Comparison of ENCODE assay signal across 1 cellular context in the genomic region with DNA sequence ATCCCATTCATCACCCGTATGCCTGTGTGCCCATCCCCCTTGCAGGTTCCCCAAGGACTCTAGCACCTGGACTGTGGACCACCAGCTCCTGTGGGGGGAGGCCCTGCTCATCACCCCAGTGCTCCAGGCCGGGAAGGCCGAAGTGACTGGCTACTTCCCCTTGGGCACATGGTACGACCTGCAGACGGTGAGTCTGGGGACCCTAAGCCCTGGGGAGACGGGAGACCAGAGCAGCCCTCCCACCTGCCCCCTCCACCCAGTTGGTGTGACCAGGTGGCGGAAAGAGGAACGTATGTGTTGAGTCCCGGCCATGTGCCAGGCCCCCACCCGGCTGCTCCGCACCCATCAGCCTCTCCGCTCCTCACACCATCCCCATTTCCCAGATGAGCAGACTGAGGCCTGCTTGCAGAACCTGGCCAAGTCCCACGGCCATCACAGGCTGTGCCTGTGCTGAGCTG.
TF ChIP-seq lines count a peak whose summit lies in the region.

No MANE protein-coding gene starts in this region.

TF ChIP-seq in IMR-90, 13 proteins besides CTCF, POLR2A, EP300 and RAD21 (continued from another document):
- no peak for TF ChIP-seq MXI1 (IDR thresholded peaks at IDR 0.05; ENCODE audit: borderline replicate concordance, low read depth, low read length)
- no peak for TF ChIP-seq MAZ (IDR thresholded peaks at IDR 0.05; ENCODE audit: borderline replicate concordance, low read depth, low read length)
- TF ChIP-seq BHLHE40 (IDR thresholded peaks at IDR 0.05; ENCODE audit: low read depth, low read length) = no peak
- TF ChIP-seq, protein P1, sequence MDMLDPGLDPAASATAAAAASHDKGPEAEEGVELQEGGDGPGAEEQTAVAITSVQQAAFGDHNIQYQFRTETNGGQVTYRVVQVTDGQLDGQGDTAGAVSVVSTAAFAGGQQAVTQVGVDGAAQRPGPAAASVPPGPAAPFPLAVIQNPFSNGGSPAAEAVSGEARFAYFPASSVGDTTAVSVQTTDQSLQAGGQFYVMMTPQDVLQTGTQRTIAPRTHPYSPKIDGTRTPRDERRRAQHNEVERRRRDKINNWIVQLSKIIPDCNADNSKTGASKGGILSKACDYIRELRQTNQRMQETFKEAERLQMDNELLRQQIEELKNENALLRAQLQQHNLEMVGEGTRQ (IDR thresholded peaks at IDR 0.05; ENCODE audit: low read depth, low read length) = no peak
- TF ChIP-seq RCOR1 (IDR thresholded peaks at IDR 0.05; ENCODE audit: insufficient replicate concordance, low read length) = no peak
- no peak for TF ChIP-seq FOS (IDR thresholded peaks at IDR 0.05; ENCODE audit: low read depth, low read length)
